8 cellular contexts compared by ENCODE assay signal in genomic region chr19:12720851-12721655, GRCh38. TPM values are rescaled to one million over a fixed set of nuclear protein-coding genes. Genes with fewer than 3 reads are reported as not detected.
DNase-seq lines count a peak whose midpoint lies in the region; ATAC-seq and TF ChIP-seq lines count a peak whose summit lies in the region.

No MANE protein-coding gene starts in this region.

- H3K27ac ChIP-seq in duodenal mucosa (ENCODE audit: low read depth, low read length) (peak overlapping the region; percentile 70), aorta (ENCODE audit: low read depth in 1 of 2, low read length in 2 of 2) (peak overlapping the region; percentile 49 to 59)

- peak overlapping the region; percentile 77 to 92 for H3K4me3 ChIP-seq in duodenal mucosa (ENCODE audit: low read depth in 1 of 2, low read length in 2 of 2)
- H3K4me3 ChIP-seq in aorta (ENCODE audit: low read length in 2 of 2) = peak overlapping the region; percentile 68 to 97

- no peaks in the 10 kb centered on the region for H3K27me3 Mint-ChIP-seq in mesothelial cell of epicardium (ENCODE audit: low read depth)

- peak; percentile 59 for DNase-seq in D341Med (ENCODE audit: low spot score)
- DNase-seq in mesothelial cell of epicardium (ENCODE audit: low spot score in 2 of 2, unreplicated experiment in 2 of 2) = no peak
- peak in 1 of 2 donors; percentile 78 for DNase-seq in aorta
- DNase-seq in GF-D8 (lab: John Stamatoyannopoulos, UW) = no peak
- no peak for DNase-seq in activated gamma-delta T cell (lab: John Stamatoyannopoulos, UW)

- intact Hi-C loops in aorta (cut with DNase I) = loop anchor here in 1 of 2 donors (5.0 kb wide), 1 partner anchor 76 kb away; no protein-coding TSS in a partner anchor

- no peaks in the 10 kb centered on the region for H3K27me3 ChIP-seq in duodenal mucosa (ENCODE audit: control insufficient read depth in 1 of 2, insufficient read depth in 2 of 2, low read length in 2 of 2)
- no peaks in the 10 kb centered on the region for H3K27me3 ChIP-seq in aorta (ENCODE audit: control insufficient read depth in 1 of 2, insufficient read depth in 2 of 2, low read length in 1 of 2)

- no peaks in the 10 kb centered on the region for H3K9me3 ChIP-seq in duodenal mucosa (ENCODE audit: control insufficient read depth in 1 of 2, low read length in 2 of 2)
- H3K9me3 ChIP-seq in aorta (ENCODE audit: control insufficient read depth, low read length) = no peaks in the 10 kb centered on the region

- H3K27ac Mint-ChIP-seq in mesothelial cell of epicardium = peak overlapping the region; percentile 99

- no peaks in the 10 kb centered on the region for H3K9me3 Mint-ChIP-seq in mesothelial cell of epicardium

- H3K36me3 Mint-ChIP-seq in mesothelial cell of epicardium = peaks cover 7% of the 10 kb centered on the region

- peak overlapping the region; percentile 91 to 94 for H3K9ac ChIP-seq in duodenal mucosa (ENCODE audit: low read depth in 1 of 2, low read length in 2 of 2)

- H3K4me1 ChIP-seq in duodenal mucosa (ENCODE audit: control insufficient read depth in 1 of 2, insufficient read depth in 2 of 2, low read length in 2 of 2) (peaks cover 14 to 31% of the 10 kb centered on the region in 2 donors), aorta (ENCODE audit: control insufficient read depth in 1 of 2, insufficient read depth in 2 of 2, low read length in 2 of 2) (no peaks in the 10 kb centered on the region)

- TF ChIP-seq CTCF in mesothelial cell of epicardium (IDR thresholded peaks at IDR 0.05; ENCODE audit: unreplicated experiment) = no peak

- ATAC-seq in aorta (ENCODE audit: low FRiP score) (peak; percentile 50), HG02840 (IDR thresholded peaks at IDR 0.05; ENCODE audit: low FRiP score, unreplicated experiment) (no peak)

- 2 to 4% methylated on average over 55 to 59 of the region's 59 CpGs for WGBS in aorta, 2 donors

- H3K4me1 Mint-ChIP-seq in mesothelial cell of epicardium = peaks cover 26% of the 10 kb centered on the region

- peaks cover 11 to 21% of the 10 kb centered on the region in 2 donors for H3K36me3 ChIP-seq in duodenal mucosa (ENCODE audit: control insufficient read depth in 1 of 2, insufficient read depth in 2 of 2, low read length in 2 of 2)
- H3K36me3 ChIP-seq in aorta (ENCODE audit: control insufficient read depth in 1 of 2, insufficient read depth in 2 of 2, low read length in 1 of 2) = peaks cover 0 to 7% of the 10 kb centered on the region in 2 donors

- H3K4me3 Mint-ChIP-seq in mesothelial cell of epicardium = peak overlapping the region; percentile 93

TF ChIP-seq in PFSK-1, 5 proteins besides CTCF, POLR2A, EP300 and RAD21:
- TF ChIP-seq, protein P1, sequence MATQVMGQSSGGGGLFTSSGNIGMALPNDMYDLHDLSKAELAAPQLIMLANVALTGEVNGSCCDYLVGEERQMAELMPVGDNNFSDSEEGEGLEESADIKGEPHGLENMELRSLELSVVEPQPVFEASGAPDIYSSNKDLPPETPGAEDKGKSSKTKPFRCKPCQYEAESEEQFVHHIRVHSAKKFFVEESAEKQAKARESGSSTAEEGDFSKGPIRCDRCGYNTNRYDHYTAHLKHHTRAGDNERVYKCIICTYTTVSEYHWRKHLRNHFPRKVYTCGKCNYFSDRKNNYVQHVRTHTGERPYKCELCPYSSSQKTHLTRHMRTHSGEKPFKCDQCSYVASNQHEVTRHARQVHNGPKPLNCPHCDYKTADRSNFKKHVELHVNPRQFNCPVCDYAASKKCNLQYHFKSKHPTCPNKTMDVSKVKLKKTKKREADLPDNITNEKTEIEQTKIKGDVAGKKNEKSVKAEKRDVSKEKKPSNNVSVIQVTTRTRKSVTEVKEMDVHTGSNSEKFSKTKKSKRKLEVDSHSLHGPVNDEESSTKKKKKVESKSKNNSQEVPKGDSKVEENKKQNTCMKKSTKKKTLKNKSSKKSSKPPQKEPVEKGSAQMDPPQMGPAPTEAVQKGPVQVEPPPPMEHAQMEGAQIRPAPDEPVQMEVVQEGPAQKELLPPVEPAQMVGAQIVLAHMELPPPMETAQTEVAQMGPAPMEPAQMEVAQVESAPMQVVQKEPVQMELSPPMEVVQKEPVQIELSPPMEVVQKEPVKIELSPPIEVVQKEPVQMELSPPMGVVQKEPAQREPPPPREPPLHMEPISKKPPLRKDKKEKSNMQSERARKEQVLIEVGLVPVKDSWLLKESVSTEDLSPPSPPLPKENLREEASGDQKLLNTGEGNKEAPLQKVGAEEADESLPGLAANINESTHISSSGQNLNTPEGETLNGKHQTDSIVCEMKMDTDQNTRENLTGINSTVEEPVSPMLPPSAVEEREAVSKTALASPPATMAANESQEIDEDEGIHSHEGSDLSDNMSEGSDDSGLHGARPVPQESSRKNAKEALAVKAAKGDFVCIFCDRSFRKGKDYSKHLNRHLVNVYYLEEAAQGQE (IDR thresholded peaks at IDR 0.05; ENCODE audit: insufficient read depth in 1 of 2, low read depth in 2 of 2, low read length in 2 of 2) = no peak
- TF ChIP-seq SIN3A (IDR thresholded peaks at IDR 0.05; ENCODE audit: borderline replicate concordance, insufficient read depth, low read length) (no peak), TAF1 (IDR thresholded peaks at IDR 0.05; ENCODE audit: borderline replicate concordance, insufficient read depth, low read length) (no peak), FOXP2 (optimal IDR thresholded peaks at IDR 0.05; ENCODE audit: borderline replicate concordance, extremely low read depth, extremely low read length, insufficient read depth) (no peak), POLR2AphosphoS5 (IDR thresholded peaks at IDR 0.05; ENCODE audit: low read depth, low read length) (peak; percentile 38)

RNA-seq across cellular contexts. Expression of gene TNPO2, which starts 2.7 kb away (rescaled TPM):
- polyA plus RNA-seq in PFSK-1 (2012; ENCODE audit: insufficient read length, low read depth) = 113 TPM
- total RNA-seq in mesothelial cell of epicardium (105 to 116 TPM (median 105 TPM) in 3 replicates), aorta (10 to 100 TPM; 61.5 to 71.8 TPM)
- polyA plus RNA-seq in aorta = 10 to 100 TPM; 15.2 to 38.5 TPM

RNA-seq across cellular contexts. Expression of gene TRIR, which starts 13.4 kb away (rescaled TPM):
- 220 TPM for polyA plus RNA-seq in PFSK-1 (2012; ENCODE audit: insufficient read length, low read depth)
- total RNA-seq in mesothelial cell of epicardium (148 to 161 TPM (median 156 TPM) in 3 replicates), aorta (100 to 1,000 TPM; 119 to 121 TPM)
- polyA plus RNA-seq in aorta = 100 to 1,000 TPM; 233 to 289 TPM

RNA-seq across cellular contexts. Expression of gene GET3, which starts 16.2 kb away (rescaled TPM):
- 220 TPM for polyA plus RNA-seq in PFSK-1 (2012; ENCODE audit: insufficient read length, low read depth)
- 44.6 to 49.8 TPM (median 46.9 TPM) in 3 replicates for total RNA-seq in mesothelial cell of epicardium
- total RNA-seq in aorta = 10 to 100 TPM; 35.4 to 42.2 TPM
- 10 to 100 TPM; 61.2 to 70.6 TPM for polyA plus RNA-seq in aorta

RNA-seq across cellular contexts. Expression of gene FBXW9, which starts 24.6 kb away (rescaled TPM):
- 17.6 TPM for polyA plus RNA-seq in PFSK-1 (2012; ENCODE audit: insufficient read length, low read depth)
- total RNA-seq in mesothelial cell of epicardium (9.6 to 9.8 TPM (median 9.8 TPM) in 3 replicates), aorta (1 to 10 TPM; 1.9 to 4.8 TPM)
- 1 to 10 TPM; 4.1 to 5.4 TPM for polyA plus RNA-seq in aorta

RNA-seq across cellular contexts. Expression of gene BEST2, which starts 30.5 kb away (rescaled TPM):
- polyA plus RNA-seq in PFSK-1 (2012; ENCODE audit: insufficient read length, low read depth) = not detected
- total RNA-seq in mesothelial cell of epicardium (not detected in 3 replicates), aorta (not detected)
- polyA plus RNA-seq in aorta = 1 to 10 TPM in 1 of 2 donors, not detected in 1; 2.5 TPM
